ENCODE assay signal across 24 cellular contexts in the genomic region with DNA sequence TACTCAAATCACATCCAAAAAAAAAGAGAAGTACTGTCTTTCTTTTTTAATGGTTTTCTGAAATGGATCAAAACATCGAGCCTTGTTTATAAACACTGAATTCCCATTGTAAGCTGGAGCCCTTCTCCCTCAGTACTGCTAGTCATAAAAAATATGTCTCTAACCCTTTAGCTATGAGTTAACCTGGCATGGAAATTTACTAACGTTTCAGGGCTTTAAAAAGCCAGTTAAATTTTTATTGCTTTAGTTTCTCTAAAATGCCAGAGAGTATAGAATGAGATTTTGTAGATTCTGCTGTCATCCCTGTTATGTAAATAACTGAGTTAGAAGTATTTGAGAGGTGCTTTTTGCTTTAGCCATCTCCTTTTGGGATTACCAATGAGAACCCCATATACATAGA.
DNase-seq lines count a peak whose midpoint lies in the region; ATAC-seq, FAIRE-seq and TF ChIP-seq lines count a peak whose summit lies in the region.
"Had no signal": no experiment of that assay in that cellular context is flagged by ENCODE, and none has a peak within 500 bp of the region (broad histone marks: within the 10 kb centered on the region; RNA-seq: fewer than 3 reads in every experiment).

No MANE protein-coding gene starts in this region.

- H3K27ac ChIP-seq in PC-3 (ENCODE audit: low read length) (no peak overlapping the region), testis (no peak overlapping the region), transverse colon (no peak overlapping the region)
- H3K27ac ChIP-seq: 22Rv1; A549; BLaER1 treated with 17β-estradiol and CSF1 and Interleukin-3, amounts not matched to agents 10 nM and 100 nM; C4-2B had no signal

- H3K4me3 ChIP-seq in PC-3 (ENCODE audit: low read length), result no peak overlapping the region
- H3K4me3 ChIP-seq in fibroblast of villous mesenchyme (ENCODE audit: low read depth, low read length), result no peak overlapping the region
- H3K4me3 ChIP-seq in testis, result no peak overlapping the region
- H3K4me3 ChIP-seq in transverse colon, result no peak overlapping the region
- H3K4me3 ChIP-seq: A549; BLaER1 treated with 17β-estradiol and CSF1 and Interleukin-3, amounts not matched to agents 10 nM and 100 nM; GM12878 had no signal

- no peaks in the 10 kb centered on the region for H3F3A ChIP-seq in PC-3 (ENCODE audit: low read length, unreplicated experiment)

- no peak overlapping the region for H2AFZ ChIP-seq in PC-3 (ENCODE audit: low read length)

- no peaks in the 10 kb centered on the region for H3K27me3 Mint-ChIP-seq in activated CD8-positive, alpha-beta T cell treated with anti-CD3 and anti-CD28 coated beads for 36 hours
- H3K27me3 Mint-ChIP-seq: B cell; CD4-positive, alpha-beta T cell had no signal

- 73 to 80% methylated on average over 2 of the region's 2 CpGs for whole genome bisulfite sequencing in testis, 2 donors
- WGBS in transverse colon (ENCODE audit: low coverage in 1 of 2), 2 donors, result 22 to 25% methylated on average over 2 of the region's 2 CpGs

- DNase-seq in H54 (ENCODE audit: insufficient read length, low spot score) (no peak), PC-3 (no peak), fibroblast of villous mesenchyme (ENCODE audit: low read depth) (peak; percentile 59), testis (no peak), transverse colon (no peak)
- DNase-seq in activated CD8-positive, alpha-beta T cell treated with anti-CD3 and anti-CD28 coated beads for 36 hours, result no peak
- DNase-seq: AML-193; CD4-positive, alpha-beta T cell; CD8-positive, alpha-beta T cell; DMS 273 treated with DMSO at 0.1 percent for 48 hours; DMS153; DMS53; DMS79; DND-41; EL; GDM1 had no signal

- H3K27ac Mint-ChIP-seq in activated CD8-positive, alpha-beta T cell treated with anti-CD3 and anti-CD28 coated beads for 36 hours, result no peak overlapping the region
- H3K27ac Mint-ChIP-seq: B cell; CD4-positive, alpha-beta T cell; CD8-positive, alpha-beta T cell had no signal

- H4K20me1 ChIP-seq in PC-3 (ENCODE audit: low read length), result no peaks in the 10 kb centered on the region
- H4K20me1 ChIP-seq: BLaER1 treated with 17β-estradiol and CSF1 and Interleukin-3, amounts not matched to agents 10 nM and 100 nM had no signal

- BruUV-seq in PC-3 (replicated peaks; lab: Mats Ljungman, UMichigan), result no TSS peak

- H3K9me2 ChIP-seq in PC-3 (replicated peaks; ENCODE audit: low read length), result no peaks in the 10 kb centered on the region

- no peaks in the 10 kb centered on the region for H3K4me1 Mint-ChIP-seq in activated CD8-positive, alpha-beta T cell treated with anti-CD3 and anti-CD28 coated beads for 36 hours (ENCODE audit: low read depth)
- H3K4me1 Mint-ChIP-seq: B cell had no signal

- no peaks in the 10 kb centered on the region for H3K9me3 Mint-ChIP-seq in activated CD8-positive, alpha-beta T cell treated with anti-CD3 and anti-CD28 coated beads for 36 hours
- H3K9me3 Mint-ChIP-seq: CD8-positive, alpha-beta T cell had no signal

- CTCF ChIA-PET in PC-3 (lab: Charles Lee), result no interaction called here
- CTCF ChIA-PET in activated CD8-positive, alpha-beta T cell treated with anti-CD3 and anti-CD28 coated beads for 36 hours (lab: Charles Lee), result no interaction called here

- FAIRE-seq in H54 (lab: Jason Lieb, UNC), result peak; percentile 33
- FAIRE-seq: A549, GM12878, GM12892, GM18507 had no signal

- POLR2A ChIA-PET in PC-3 (lab: Charles Lee; ENCODE audit: unreplicated experiment), result no interaction called here
- POLR2A ChIA-PET in activated CD8-positive, alpha-beta T cell treated with anti-CD3 and anti-CD28 coated beads for 36 hours (lab: Charles Lee), result no interaction called here

- ATAC-seq in PC-3, result peak; percentile 60
- ATAC-seq in activated CD8-positive, alpha-beta T cell treated with anti-CD3 and anti-CD28 coated beads for 36 hours, result no peak
- ATAC-seq: A549; CD8-positive, alpha-beta T cell; GM12878 had no signal

- intact Hi-C loops in PC-3 (cut with micrococcal nuclease), result no loop called here
- intact Hi-C loops in testis (cut with DNase I; ENCODE audit: low total_unique reads), result no loop called here
- intact Hi-C loops in activated CD8-positive, alpha-beta T cell treated with anti-CD3 and anti-CD28 coated beads for 36 hours (cut with micrococcal nuclease), result no loop called here
- intact Hi-C loops in transverse colon (cut with DNase I; ENCODE audit: low total_unique reads), result no loop called here

- in situ Hi-C loops in transverse colon (cut with MboI; ENCODE audit: low pct_ligation_motif_present in 1 of 4, low pct_unique_long_range_greater_than_20kb in 1 of 4, low sequenced_read_pairs in 3 of 4), result no loop called here

- H3K4me3 Mint-ChIP-seq in activated CD8-positive, alpha-beta T cell treated with anti-CD3 and anti-CD28 coated beads for 36 hours, result no peak overlapping the region
- H3K4me3 Mint-ChIP-seq: B cell; CD4-positive, alpha-beta T cell; CD8-positive, alpha-beta T cell had no signal

- no peaks in the 10 kb centered on the region for H3K36me3 ChIP-seq in PC-3 (ENCODE audit: low read depth, low read length)
- H3K36me3 ChIP-seq in testis (ENCODE audit: low read depth, missing control alignments), result no peaks in the 10 kb centered on the region
- H3K36me3 ChIP-seq in transverse colon, result no peaks in the 10 kb centered on the region
- H3K36me3 ChIP-seq: BLaER1 treated with 17β-estradiol and CSF1 and Interleukin-3, amounts not matched to agents 10 nM and 100 nM had no signal

- TF ChIP-seq CTCF in PC-3 (conservative IDR thresholded peaks at IDR 0.05; ENCODE audit: low read depth, low read length), result no peak
- no peak for TF ChIP-seq CTCF in fibroblast of villous mesenchyme (IDR thresholded peaks at IDR 0.05; ENCODE audit: insufficient read depth, low read depth, low read length)
- no peak for TF ChIP-seq CTCF in testis (IDR thresholded peaks at IDR 0.05)
- no peak for TF ChIP-seq CTCF in activated CD8-positive, alpha-beta T cell treated with anti-CD3 and anti-CD28 coated beads for 36 hours (IDR thresholded peaks at IDR 0.05)
- no peak for TF ChIP-seq CTCF in transverse colon (IDR thresholded peaks at IDR 0.05)

- H3K79me2 ChIP-seq in PC-3 (ENCODE audit: low read length), result no peaks in the 10 kb centered on the region

- no peak for TF ChIP-seq EP300 in transverse colon (IDR thresholded peaks at IDR 0.05; ENCODE audit: low read depth)

- TF ChIP-seq POLR2A in H54 (IDR thresholded peaks at IDR 0.05; ENCODE audit: low read depth, low read length) (no peak), testis (IDR thresholded peaks at IDR 0.05) (no peak), transverse colon (IDR thresholded peaks at IDR 0.05) (no peak)

- H3K27me3 ChIP-seq in PC-3 (ENCODE audit: low read length) (no peaks in the 10 kb centered on the region), testis (no peaks in the 10 kb centered on the region), transverse colon (no peaks in the 10 kb centered on the region)
- H3K27me3 ChIP-seq: BLaER1 treated with 17β-estradiol and CSF1 and Interleukin-3, amounts not matched to agents 10 nM and 100 nM had no signal

- no peaks in the 10 kb centered on the region for H3K4me1 ChIP-seq in PC-3 (ENCODE audit: insufficient read depth, low read length)
- H3K4me1 ChIP-seq in testis, result no peaks in the 10 kb centered on the region
- peaks cover 0 to 4% (median 0%) of the 10 kb centered on the region in 4 donors for H3K4me1 ChIP-seq in transverse colon
- H3K4me1 ChIP-seq: BLaER1 treated with 17β-estradiol and CSF1 and Interleukin-3, amounts not matched to agents 10 nM and 100 nM had no signal

- H3K36me3 Mint-ChIP-seq in activated CD8-positive, alpha-beta T cell treated with anti-CD3 and anti-CD28 coated beads for 36 hours (ENCODE audit: low read depth), result no peaks in the 10 kb centered on the region
- H3K36me3 Mint-ChIP-seq: CD8-positive, alpha-beta T cell had no signal

- H3K4me2 ChIP-seq in PC-3 (ENCODE audit: low read length), result no peak overlapping the region
- H3K4me2 ChIP-seq: A549; BLaER1 treated with 17β-estradiol and CSF1 and Interleukin-3, amounts not matched to agents 10 nM and 100 nM had no signal

- H3K9me3 ChIP-seq in PC-3 (ENCODE audit: low read length), result no peaks in the 10 kb centered on the region
- H3K9me3 ChIP-seq in testis, result no peaks in the 10 kb centered on the region
- H3K9me3 ChIP-seq in transverse colon, result no peaks in the 10 kb centered on the region
- H3K9me3 ChIP-seq: A549; BLaER1 treated with 17β-estradiol and CSF1 and Interleukin-3, amounts not matched to agents 10 nM and 100 nM had no signal

- H3K9ac ChIP-seq in PC-3 (ENCODE audit: low read length), result no peak overlapping the region
- H3K9ac ChIP-seq: BLaER1 treated with 17β-estradiol and CSF1 and Interleukin-3, amounts not matched to agents 10 nM and 100 nM had no signal
